In the genomic region with DNA sequence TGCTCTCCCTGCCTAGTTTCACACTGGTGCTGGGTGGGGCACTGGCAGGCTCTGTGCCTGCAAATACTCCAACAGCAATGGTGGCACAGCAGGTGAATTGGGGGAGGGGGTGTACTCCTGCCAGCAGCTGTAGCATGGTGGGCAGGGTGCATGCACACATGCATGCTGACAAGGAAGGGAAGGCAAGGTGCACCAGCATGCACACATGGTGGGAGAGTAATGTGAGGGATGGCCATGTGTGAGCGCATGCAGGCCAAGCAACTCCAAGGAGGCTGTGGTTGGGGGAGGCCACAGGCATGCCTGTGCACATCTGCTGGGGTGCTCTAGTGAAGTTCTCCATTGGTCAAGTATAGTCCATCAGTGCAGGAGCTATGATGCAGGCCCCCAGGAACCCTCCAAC, we compare ENCODE assay signal across 21 cellular contexts. TPM values are rescaled to one million over a fixed set of nuclear protein-coding genes. Genes with fewer than 3 reads are reported as not detected.
"Had no signal": no experiment of that assay in that cellular context is flagged by ENCODE, and none has a peak within 500 bp of the region (broad histone marks: within the 10 kb centered on the region; RNA-seq: fewer than 3 reads in every experiment).

No MANE protein-coding gene starts in this region.

- H3K27me3 ChIP-seq: SJSA1 had no signal

- ATAC-seq: K562 had no signal

- H3K4me3 ChIP-seq: K562, SJSA1, SK-N-MC had no signal

- H3K36me3 Mint-ChIP-seq: IgD-negative memory B cell had no signal

- DNase-seq: Kasumi-1, MM.1S, NCI-H1092 treated with DMSO at 0.1 percent for 48 hours, NCI-H1436, NCI-H187, NCI-H2029, NCI-H2081 treated with DMSO at 0.1 percent for 48 hours, NCI-H2171, NCI-H510A, NCI-H524 treated with DMSO at 0.1 percent for 48 hours, NCI-H69, NCI-H774, Right ventricle myocardium superior, RPMI8226, SIG-M5 had no signal

- FAIRE-seq: K562, RCC 7860 had no signal

- H3K27me3 Mint-ChIP-seq: IgD-negative memory B cell had no signal

- H3K9me3 ChIP-seq: SJSA1 had no signal

- H3K4me2 ChIP-seq: KMS-11 had no signal

- H3K9ac ChIP-seq: KMS-11 had no signal

- H3K36me3 ChIP-seq: SJSA1 had no signal

- H3K27ac ChIP-seq: KMS-11, SJSA1, SK-N-MC had no signal

- H3K4me1 ChIP-seq: SJSA1 had no signal

- H3K4me3 Mint-ChIP-seq: IgD-negative memory B cell had no signal

- H3K4me1 Mint-ChIP-seq: IgD-negative memory B cell had no signal

RNA-seq across cellular contexts. Expression of gene INPP4B, which starts 54.5 kb away (rescaled TPM):
- polyA plus RNA-seq: K562 had no signal
